Comparison of ENCODE assay signal across 8 cellular contexts in the genomic region with DNA sequence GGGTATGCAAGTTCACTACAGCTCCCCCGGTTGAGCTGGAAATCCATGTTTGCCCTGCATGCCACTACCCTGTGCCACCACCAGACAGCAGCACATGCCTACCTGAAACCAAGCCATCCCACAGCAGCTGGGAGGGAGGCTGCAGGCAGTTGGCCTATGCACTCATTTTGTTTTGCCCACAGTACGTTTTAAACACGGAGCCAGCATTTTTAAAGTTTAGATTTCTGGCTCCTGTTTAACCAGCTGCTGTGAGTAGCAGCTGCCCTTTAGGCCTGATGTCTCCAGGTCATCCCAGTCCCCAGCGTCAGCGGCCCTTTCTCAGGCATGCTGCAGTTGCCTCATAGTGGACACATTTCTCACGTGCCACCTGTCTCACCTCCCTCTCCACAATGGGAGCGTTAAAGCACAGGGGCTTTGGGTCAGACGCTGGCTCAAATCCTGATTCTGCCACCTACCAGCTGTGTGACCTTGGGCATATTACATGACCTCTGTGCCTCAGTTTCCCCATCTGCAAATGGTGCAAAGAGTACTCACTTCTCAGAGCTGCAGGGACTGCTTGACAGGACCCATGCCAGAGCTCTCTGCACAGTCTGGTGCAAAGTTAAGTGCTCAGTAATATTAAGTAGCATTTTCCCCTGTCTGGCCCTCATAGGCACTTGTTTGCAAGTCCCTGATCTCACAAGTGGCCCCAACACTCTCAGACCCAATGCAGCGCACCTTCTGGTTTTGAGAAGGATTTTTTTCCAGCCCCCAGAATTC. TPM values are rescaled to one million over a fixed set of nuclear protein-coding genes. Genes with fewer than 3 reads are reported as not detected.
DNase-seq lines count a peak whose midpoint lies in the region; ATAC-seq and TF ChIP-seq lines count a peak whose summit lies in the region.

No MANE protein-coding gene starts in this region.

- H3K9me2 ChIP-seq in PC-9 (ENCODE audit: insufficient read depth), result no peaks in the 10 kb centered on the region

- H3K4me3 Mint-ChIP-seq in activated T-helper 1 cell treated with anti-CD3 and anti-CD28 coated beads, Interleukin-12 subunit alpha, Interleukin-12 subunit beta, Interleukin-2, Interleukin-4 antibody, amounts not matched to agents 30 ng/mL and 10 ng/mL and 1 ng/mL, durations not matched to agents 14 hours and 24 hours and 36 hours, result no peak overlapping the region

- H3K9me3 ChIP-seq in PC-9 (ENCODE audit: insufficient read depth, low read depth), result no peaks in the 10 kb centered on the region
- H3K9me3 ChIP-seq in osteoblast (ENCODE audit: low read depth, low read length), result no peaks in the 10 kb centered on the region
- no peaks in the 10 kb centered on the region for H3K9me3 ChIP-seq in upper lobe of right lung

- H3K27me3 Mint-ChIP-seq in activated T-helper 1 cell treated with anti-CD3 and anti-CD28 coated beads, Interleukin-12 subunit alpha, Interleukin-12 subunit beta, Interleukin-2, Interleukin-4 antibody, amounts not matched to agents 30 ng/mL and 10 ng/mL and 1 ng/mL, durations not matched to agents 14 hours and 24 hours and 36 hours (ENCODE audit: insufficient read depth), result no peaks in the 10 kb centered on the region

- POLR2A ChIA-PET in PC-9 (lab: Charles Lee; ENCODE audit: unreplicated experiment), result no interaction called here

- H3K36me3 ChIP-seq in PC-9 (ENCODE audit: low read depth) (peaks cover 12% of the 10 kb centered on the region; the same call in 1 of the 2 replicates), osteoblast (ENCODE audit: insufficient read depth, low read length) (peaks cover 31% of the 10 kb centered on the region), upper lobe of right lung (peaks cover 37% of the 10 kb centered on the region)

- peaks cover 3% of the 10 kb centered on the region for H3K4me1 Mint-ChIP-seq in activated T-helper 1 cell treated with anti-CD3 and anti-CD28 coated beads, Interleukin-12 subunit alpha, Interleukin-12 subunit beta, Interleukin-2, Interleukin-4 antibody, amounts not matched to agents 30 ng/mL and 10 ng/mL and 1 ng/mL, durations not matched to agents 14 hours and 24 hours and 36 hours (ENCODE audit: low read depth)

- BruUV-seq in PC-9 (replicated peaks; lab: Mats Ljungman, UMichigan), result TSS peak; percentile 3

- no peaks in the 10 kb centered on the region for H3K9me3 Mint-ChIP-seq in activated T-helper 1 cell treated with anti-CD3 and anti-CD28 coated beads, Interleukin-12 subunit alpha, Interleukin-12 subunit beta, Interleukin-2, Interleukin-4 antibody, amounts not matched to agents 30 ng/mL and 10 ng/mL and 1 ng/mL, durations not matched to agents 14 hours and 24 hours and 36 hours

- no peak overlapping the region for H3K27ac ChIP-seq in PC-9
- no peak overlapping the region for H3K27ac ChIP-seq in osteoblast (ENCODE audit: low read depth, low read length)
- no peak overlapping the region for H3K27ac ChIP-seq in upper lobe of right lung

- H3K79me2 ChIP-seq in PC-9 (ENCODE audit: low read depth), result no peaks in the 10 kb centered on the region
- no peaks in the 10 kb centered on the region for H3K79me2 ChIP-seq in osteoblast (ENCODE audit: insufficient read depth, low read length)

- H3K4me1 ChIP-seq in PC-9 (replicated peaks; ENCODE audit: insufficient read depth) (peaks cover 11% of the 10 kb centered on the region), osteoblast (ENCODE audit: insufficient read depth, low read length) (peaks cover 9% of the 10 kb centered on the region), upper lobe of right lung (peaks cover 16% of the 10 kb centered on the region)

- H3K4me3 ChIP-seq in PC-9, result no peak overlapping the region
- no peak overlapping the region for H3K4me3 ChIP-seq in osteoblast (ENCODE audit: insufficient read depth, low read length)
- H3K4me3 ChIP-seq in upper lobe of right lung, result no peak overlapping the region

- H2AFZ ChIP-seq in PC-9 (no peak overlapping the region), osteoblast (ENCODE audit: low read length) (no peak overlapping the region)

- H4K20me1 ChIP-seq in PC-9 (ENCODE audit: insufficient read depth) (no peaks in the 10 kb centered on the region), osteoblast (ENCODE audit: insufficient read depth, low read length) (no peaks in the 10 kb centered on the region)

- no peak overlapping the region for H3K4me2 ChIP-seq in PC-9
- peak overlapping the region; percentile 23 for H3K4me2 ChIP-seq in osteoblast (ENCODE audit: insufficient read depth, low read length)

- no peaks in the 10 kb centered on the region for H3K27me3 ChIP-seq in PC-9 (ENCODE audit: insufficient read depth, low read depth)
- H3K27me3 ChIP-seq in osteoblast (ENCODE audit: insufficient read depth, low read length), result no peaks in the 10 kb centered on the region
- no peaks in the 10 kb centered on the region for H3K27me3 ChIP-seq in upper lobe of right lung

- H3F3A ChIP-seq in PC-9 (ENCODE audit: insufficient read depth, low read depth), result peaks cover 38% of the 10 kb centered on the region

- peak; percentile 43 for DNase-seq in DMS153 (lab: John Stamatoyannopoulos, UW)
- peak; percentile 66 to 72 for DNase-seq in PC-9
- DNase-seq in activated T-helper 1 cell treated with anti-CD3 and anti-CD28 coated beads, Interleukin-12 subunit alpha, Interleukin-12 subunit beta, Interleukin-2, Interleukin-4 antibody, amounts not matched to agents 30 ng/mL and 10 ng/mL and 1 ng/mL, durations not matched to agents 14 hours and 24 hours and 36 hours (ENCODE audit: low spot score), result peak; percentile 36
- DNase-seq in fibroblast of the conjunctiva (ENCODE audit: low read depth), result peak; percentile 30
- peak; percentile 90 for DNase-seq in osteoblast (ENCODE audit: insufficient read length, low spot score, missing footprints)
- peak; percentile 81 for DNase-seq in upper lobe of right lung

- peaks cover 20% of the 10 kb centered on the region for H3K36me3 Mint-ChIP-seq in activated T-helper 1 cell treated with anti-CD3 and anti-CD28 coated beads, Interleukin-12 subunit alpha, Interleukin-12 subunit beta, Interleukin-2, Interleukin-4 antibody, amounts not matched to agents 30 ng/mL and 10 ng/mL and 1 ng/mL, durations not matched to agents 14 hours and 24 hours and 36 hours (ENCODE audit: low read depth)

- ATAC-seq in upper lobe of right lung, result peak; percentile 90
- ATAC-seq in HG03565 (IDR thresholded peaks at IDR 0.05; ENCODE audit: unreplicated experiment), result no peak

- intact Hi-C loops in PC-9 (cut with micrococcal nuclease; ENCODE audit: unreplicated experiment), result loop anchor here (1.0 to 2.0 kb wide), 4 partner anchors 24 to 58 kb away; no protein-coding TSS in a partner anchor
- intact Hi-C loops in activated T-helper 1 cell treated with anti-CD3 and anti-CD28 coated beads, Interleukin-12 subunit alpha, Interleukin-12 subunit beta, Interleukin-2, Interleukin-4 antibody, amounts not matched to agents 30 ng/mL and 10 ng/mL and 1 ng/mL, durations not matched to agents 14 hours and 24 hours and 36 hours (cut with micrococcal nuclease), result loop anchor here (1.0 to 2.0 kb wide), 2 partner anchors 48 to 58 kb away; no protein-coding TSS in a partner anchor
- intact Hi-C loops in upper lobe of right lung (cut with DNase I), result loop anchor here (5.0 kb wide), 1 partner anchor 51 kb away; no protein-coding TSS in a partner anchor

- H3K27ac Mint-ChIP-seq in activated T-helper 1 cell treated with anti-CD3 and anti-CD28 coated beads, Interleukin-12 subunit alpha, Interleukin-12 subunit beta, Interleukin-2, Interleukin-4 antibody, amounts not matched to agents 30 ng/mL and 10 ng/mL and 1 ng/mL, durations not matched to agents 14 hours and 24 hours and 36 hours, result no peak overlapping the region

- CTCF ChIA-PET in PC-9 (lab: Charles Lee), result interaction anchor here (0.6 to 3.3 kb wide), 12 partner anchors 17 to 515 kb away, joined by 3 to 32 read pairs (median 6); a partner anchor contains a TSS

- TF ChIP-seq CTCF in PC-9 (conservative IDR thresholded peaks at IDR 0.05), result peak; percentile 90
- TF ChIP-seq CTCF in osteoblast (IDR thresholded peaks at IDR 0.05; ENCODE audit: extremely low read depth, low read depth, low read length), result peak; percentile 90
- TF ChIP-seq CTCF in upper lobe of right lung (IDR thresholded peaks at IDR 0.05), result peak; percentile 85

- TF ChIP-seq EP300 in Ishikawa (IDR thresholded peaks at IDR 0.05; ENCODE audit: borderline replicate concordance), result no peak

- TF ChIP-seq RAD21 in Ishikawa (IDR thresholded peaks at IDR 0.05; ENCODE audit: low read depth), result peak; percentile 93

TF ChIP-seq in Ishikawa, 13 proteins besides CTCF, POLR2A, EP300 and RAD21:
- TF ChIP-seq, protein P1, sequence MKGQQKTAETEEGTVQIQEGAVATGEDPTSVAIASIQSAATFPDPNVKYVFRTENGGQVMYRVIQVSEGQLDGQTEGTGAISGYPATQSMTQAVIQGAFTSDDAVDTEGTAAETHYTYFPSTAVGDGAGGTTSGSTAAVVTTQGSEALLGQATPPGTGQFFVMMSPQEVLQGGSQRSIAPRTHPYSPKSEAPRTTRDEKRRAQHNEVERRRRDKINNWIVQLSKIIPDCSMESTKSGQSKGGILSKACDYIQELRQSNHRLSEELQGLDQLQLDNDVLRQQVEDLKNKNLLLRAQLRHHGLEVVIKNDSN (IDR thresholded peaks at IDR 0.05), result no peak
- TF ChIP-seq EGR1 (IDR thresholded peaks at IDR 0.05) (no peak), TAF1 (IDR thresholded peaks at IDR 0.05; ENCODE audit: low read depth) (no peak)
- TF ChIP-seq, protein P2, sequence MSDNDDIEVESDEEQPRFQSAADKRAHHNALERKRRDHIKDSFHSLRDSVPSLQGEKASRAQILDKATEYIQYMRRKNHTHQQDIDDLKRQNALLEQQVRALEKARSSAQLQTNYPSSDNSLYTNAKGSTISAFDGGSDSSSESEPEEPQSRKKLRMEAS (IDR thresholded peaks at IDR 0.05), result no peak

RNA-seq across cellular contexts. Expression of a gene that starts 8.2 kb away (rescaled TPM):
- total RNA-seq in PC-9 (2021) (137 and 174 TPM in 2 replicates), osteoblast (90.8 and 100 TPM in 2 replicates), upper lobe of right lung (83.2 TPM)
- total RNA-seq in activated T-helper 1 cell treated with anti-CD3 and anti-CD28 coated beads, Interleukin-12 subunit alpha, Interleukin-12 subunit beta, Interleukin-2, Interleukin-4 antibody, amounts not matched to agents 30 ng/mL and 10 ng/mL and 1 ng/mL, durations not matched to agents 14 hours and 24 hours and 36 hours, result 166 and 170 TPM in 2 replicates

RNA-seq across cellular contexts. Expression of a gene that starts 32.4 kb away (rescaled TPM):
- 34.8 and 37.7 TPM in 2 replicates for total RNA-seq in PC-9 (2021)
- 30.7 and 33.4 TPM in 2 replicates for total RNA-seq in activated T-helper 1 cell treated with anti-CD3 and anti-CD28 coated beads, Interleukin-12 subunit alpha, Interleukin-12 subunit beta, Interleukin-2, Interleukin-4 antibody, amounts not matched to agents 30 ng/mL and 10 ng/mL and 1 ng/mL, durations not matched to agents 14 hours and 24 hours and 36 hours
- 33.3 and 37.6 TPM in 2 replicates for total RNA-seq in osteoblast
- 31.3 TPM for total RNA-seq in upper lobe of right lung

Comparison
In these comparisons a context has a peak if more than half of its experiments do, and no peak if none do; other contexts are left out.
1. DNase-seq: peak in every context shown above with its lines; median percentile 90 in osteoblast; 81 in upper lobe of right lung; 69 in PC-9; 43 in DMS153; 36 in activated T-helper 1 cell treated with anti-CD3 and anti-CD28 coated beads, Interleukin-12 subunit alpha, Interleukin-12 subunit beta, Interleukin-2, Interleukin-4 antibody, amounts not matched to agents 30 ng/mL and 10 ng/mL and 1 ng/mL, durations not matched to agents 14 hours and 24 hours and 36 hours; 30 in fibroblast of the conjunctiva.